ENCODE assay signal across 16 cellular contexts in genomic region chr20:10637563-10637962, GRCh38. TPM values are rescaled to one million over a fixed set of nuclear protein-coding genes. Genes with fewer than 3 reads are reported as not detected.
DNase-seq lines count a peak whose midpoint lies in the region; ATAC-seq and TF ChIP-seq lines count a peak whose summit lies in the region.
"Had no signal": no experiment of that assay in that cellular context is flagged by ENCODE, and none has a peak within 500 bp of the region (broad histone marks: within the 10 kb centered on the region; RNA-seq: fewer than 3 reads in every experiment).

No MANE protein-coding gene starts in this region.

- peaks cover 53% of the 10 kb centered on the region for H3K4me1 ChIP-seq in GM23338 (ENCODE audit: insufficient read depth)
- H3K4me1 ChIP-seq in hepatocyte (ENCODE audit: insufficient read depth), result peaks cover 4% of the 10 kb centered on the region
- peaks cover 19% of the 10 kb centered on the region for H3K4me1 ChIP-seq in psoas muscle
- H3K4me1 ChIP-seq in Caco-2, result 0 out of 2 replicates have a peak, but pooled peaks cover 6% of the 10 kb centered on the region

- no peak for TF ChIP-seq CTCF in GM23338 (conservative IDR thresholded peaks at IDR 0.05; ENCODE audit: low read depth in 2 of 2)
- TF ChIP-seq CTCF in WTC11 (IDR thresholded peaks at IDR 0.05), result no peak
- TF ChIP-seq CTCF in hepatocyte (IDR thresholded peaks at IDR 0.05; ENCODE audit: poor library complexity), result no peak
- no peak for TF ChIP-seq CTCF in psoas muscle (IDR thresholded peaks at IDR 0.05)
- TF ChIP-seq CTCF in Caco-2 (IDR thresholded peaks at IDR 0.05; ENCODE audit: insufficient read depth in 1 of 2, low read depth in 1 of 2, low read length in 1 of 2, severe bottlenecking in 1 of 2, unreplicated experiment in 1 of 2), result no peak

- H3K9me3 Mint-ChIP-seq in GM23338, result no peaks in the 10 kb centered on the region
- no peaks in the 10 kb centered on the region for H3K9me3 Mint-ChIP-seq in WTC11
- H3K9me3 Mint-ChIP-seq in activated T-helper 2 cell treated with anti-CD3 and anti-CD28 coated beads, Interferon-gamma antibody, Interleukin-2, Interleukin-4, amounts not matched to agents 10 μg/mL and 5 μg/mL and 100 μg/mL, durations not matched to agents 14 hours and 24 hours and 36 hours, result no peaks in the 10 kb centered on the region
- no peaks in the 10 kb centered on the region for H3K9me3 Mint-ChIP-seq in Caco-2 (ENCODE audit: unreplicated experiment)
- H3K9me3 Mint-ChIP-seq: activated T-cell treated with anti-CD3 and anti-CD28 coated beads, Interleukin-2, amount 50 U/mL, for 24 hours; naive B cell had no signal

- H3K4me3 ChIP-seq in GM23338 (no peak overlapping the region), hepatocyte (no peak overlapping the region), psoas muscle (no peak overlapping the region), Caco-2 (ENCODE audit: low read depth, low read length) (no peak overlapping the region)

- ATAC-seq in GM23338, result peak; percentile 88
- peak; percentile 90 for ATAC-seq in WTC11
- no peak for ATAC-seq in psoas muscle
- no peak for ATAC-seq in GM21528 (IDR thresholded peaks at IDR 0.05; ENCODE audit: low FRiP score, unreplicated experiment)
- ATAC-seq: stimulated activated naive CD8-positive, alpha-beta T cell treated with anti-CD3 and anti-CD28 coated beads, Interleukin-15, Interleukin-2, amounts not matched to agents 100 U/mL and 50 U/mL, for 24 hours had no signal

- H3K79me2 ChIP-seq in GM23338 (replicated peaks; ENCODE audit: insufficient read depth) (0 out of 2 replicates have a peak, but pooled peaks cover 3% of the 10 kb centered on the region), hepatocyte (no peaks in the 10 kb centered on the region)

- peak overlapping the region; percentile 57 for H3K27ac ChIP-seq in GM23338 (ENCODE audit: low read depth)
- peak overlapping the region; percentile 10 for H3K27ac ChIP-seq in hepatocyte
- peak overlapping the region; percentile 48 for H3K27ac ChIP-seq in psoas muscle

- BruUV-seq in Caco-2 (replicated peaks; lab: Mats Ljungman, UMichigan), result no TSS peak

- H3K36me3 ChIP-seq in GM23338 (ENCODE audit: insufficient read depth) (peaks cover 30% of the 10 kb centered on the region), hepatocyte (replicated peaks; ENCODE audit: insufficient read depth, low read depth) (no peaks in the 10 kb centered on the region), psoas muscle (ENCODE audit: insufficient read depth in 1 of 2, low read depth in 1 of 2) (peaks cover 0 to 39% of the 10 kb centered on the region in 2 donors), Caco-2 (ENCODE audit: control insufficient read depth, insufficient read depth, low read length) (peaks cover 10% of the 10 kb centered on the region)

- CTCF ChIA-PET in WTC11 (lab: Charles Lee) (interaction anchor here (1.0 to 1.8 kb wide), 6 partner anchors 11 to 203 kb away, joined by 3 to 7 read pairs (median 4); partner anchors contain the start of gene JAG1), Caco-2 (lab: Charles Lee) (no interaction called here)

- 51% methylated on average over 6 of the region's 6 CpGs for WGBS in hepatocyte (ENCODE audit: low lambda C conversion rate, missing lambda C conversion rate)
- WGBS in psoas muscle, 3 donors, result 66 to 75% (median 75%) methylated on average over 6 of the region's 6 CpGs

- H3K27ac Mint-ChIP-seq in GM23338, result peak overlapping the region; percentile 75
- peak overlapping the region; percentile 89; the same call in 1 of the 2 replicates for H3K27ac Mint-ChIP-seq in WTC11
- no peak overlapping the region for H3K27ac Mint-ChIP-seq in activated T-helper 2 cell treated with anti-CD3 and anti-CD28 coated beads, Interferon-gamma antibody, Interleukin-2, Interleukin-4, amounts not matched to agents 10 μg/mL and 5 μg/mL and 100 μg/mL, durations not matched to agents 14 hours and 24 hours and 36 hours
- H3K27ac Mint-ChIP-seq in Caco-2 (ENCODE audit: unreplicated experiment), result no peak overlapping the region
- H3K27ac Mint-ChIP-seq: activated T-cell treated with anti-CD3 and anti-CD28 coated beads, Interleukin-2, amount 50 U/mL, for 24 hours; naive B cell had no signal

- DNase-seq in GM23338 (ENCODE audit: low spot score), result peak; percentile 88
- peak; percentile 61 for DNase-seq in WTC11 (ENCODE audit: low spot score)
- no peak for DNase-seq in hepatocyte (ENCODE audit: low spot score)
- DNase-seq in psoas muscle, result no peak
- no peak for DNase-seq in dedifferentiated amniotic fluid mesenchymal stem cell (ENCODE audit: extremely low spot score)
- DNase-seq in activated T-helper 2 cell treated with anti-CD3 and anti-CD28 coated beads, Interferon-gamma antibody, Interleukin-2, Interleukin-4, amounts not matched to agents 10 μg/mL and 5 μg/mL and 100 μg/mL, durations not matched to agents 14 hours and 24 hours and 36 hours (ENCODE audit: low spot score), result no peak
- no peak for DNase-seq in Caco-2
- DNase-seq: activated CD4-positive, CD25-positive, alpha-beta regulatory T cell; activated T-cell treated with anti-CD3 and anti-CD28 coated beads, Interleukin-2, amount 50 U/mL, for 24 hours; glutamatergic neuron; GOT3; naive B cell; NCI-H226; stimulated activated CD4-positive, alpha-beta T cell treated with anti-CD3 and anti-CD28 coated beads, Interleukin-2, amount 100 ng/mL, for 24 hours; stimulated activated naive CD8-positive, alpha-beta T cell treated with anti-CD3 and anti-CD28 coated beads, Interleukin-15, Interleukin-2, amounts not matched to agents 100 U/mL and 50 U/mL, for 24 hours had no signal

- H3K9me3 ChIP-seq in hepatocyte (ENCODE audit: low read depth) (no peaks in the 10 kb centered on the region), psoas muscle (no peaks in the 10 kb centered on the region), Caco-2 (no peaks in the 10 kb centered on the region)

- H3K4me2 ChIP-seq in GM23338, result 0 out of 2 replicates have a peak overlapping the region, but pooled peaks have one; percentile 13
- no peak overlapping the region for H3K4me2 ChIP-seq in hepatocyte

- H3K36me3 Mint-ChIP-seq in GM23338 (ENCODE audit: low read depth) (peaks cover 51% of the 10 kb centered on the region), WTC11 (peaks cover 44% of the 10 kb centered on the region), Caco-2 (ENCODE audit: insufficient read depth, unreplicated experiment) (peaks cover 63% of the 10 kb centered on the region)
- H3K36me3 Mint-ChIP-seq in activated T-helper 2 cell treated with anti-CD3 and anti-CD28 coated beads, Interferon-gamma antibody, Interleukin-2, Interleukin-4, amounts not matched to agents 10 μg/mL and 5 μg/mL and 100 μg/mL, durations not matched to agents 14 hours and 24 hours and 36 hours (ENCODE audit: low read depth), result peaks cover 6% of the 10 kb centered on the region
- H3K36me3 Mint-ChIP-seq: naive B cell had no signal

- POLR2A ChIA-PET in WTC11 (lab: Charles Lee), result interaction anchor here (1.3 kb wide), 1 partner anchor 34 kb away, joined by 4 read pairs; no protein-coding TSS in a partner anchor
- POLR2A ChIA-PET in Caco-2 (lab: Charles Lee), result interaction anchor here (0.5 kb wide), 1 partner anchor 32 kb away, joined by 4 read pairs; no protein-coding TSS in a partner anchor

- H4K20me1 ChIP-seq in GM23338 (replicated peaks; ENCODE audit: insufficient read depth) (0 out of 2 replicates have a peak, but pooled peaks cover 2% of the 10 kb centered on the region), hepatocyte (ENCODE audit: insufficient read depth, poor library complexity, severe bottlenecking) (no peaks in the 10 kb centered on the region)

- peaks cover 6% of the 10 kb centered on the region for H3K27me3 Mint-ChIP-seq in GM23338 (ENCODE audit: insufficient read depth, low read depth, poor library complexity)
- no peaks in the 10 kb centered on the region for H3K27me3 Mint-ChIP-seq in WTC11 (ENCODE audit: low read depth)
- H3K27me3 Mint-ChIP-seq in activated T-helper 2 cell treated with anti-CD3 and anti-CD28 coated beads, Interferon-gamma antibody, Interleukin-2, Interleukin-4, amounts not matched to agents 10 μg/mL and 5 μg/mL and 100 μg/mL, durations not matched to agents 14 hours and 24 hours and 36 hours (ENCODE audit: low read depth), result no peaks in the 10 kb centered on the region
- H3K27me3 Mint-ChIP-seq in Caco-2 (ENCODE audit: insufficient read depth, unreplicated experiment), result no peaks in the 10 kb centered on the region
- H3K27me3 Mint-ChIP-seq: activated T-cell treated with anti-CD3 and anti-CD28 coated beads, Interleukin-2, amount 50 U/mL, for 24 hours; naive B cell had no signal

- H3K4me1 Mint-ChIP-seq in GM23338, result peaks cover 66% of the 10 kb centered on the region
- H3K4me1 Mint-ChIP-seq in WTC11, result peaks cover 69% of the 10 kb centered on the region
- H3K4me1 Mint-ChIP-seq in activated T-helper 2 cell treated with anti-CD3 and anti-CD28 coated beads, Interferon-gamma antibody, Interleukin-2, Interleukin-4, amounts not matched to agents 10 μg/mL and 5 μg/mL and 100 μg/mL, durations not matched to agents 14 hours and 24 hours and 36 hours (ENCODE audit: low read depth), result no peaks in the 10 kb centered on the region
- peaks cover 8% of the 10 kb centered on the region for H3K4me1 Mint-ChIP-seq in Caco-2 (ENCODE audit: low read depth, unreplicated experiment)

- no peaks in the 10 kb centered on the region for H3F3A ChIP-seq in GM23338 (replicated peaks; ENCODE audit: low read depth)

- H3K9me2 ChIP-seq in GM23338 (ENCODE audit: insufficient read depth), result no peaks in the 10 kb centered on the region; the same call in 1 of the 2 replicates
- no peaks in the 10 kb centered on the region for H3K9me2 ChIP-seq in hepatocyte (replicated peaks; ENCODE audit: insufficient read depth)

- H3K4me3 Mint-ChIP-seq in GM23338 (peak overlapping the region; percentile 32; the same call in 1 of the 3 replicates), WTC11 (no peak overlapping the region; the same call in 1 of the 2 replicates), Caco-2 (ENCODE audit: unreplicated experiment) (no peak overlapping the region)
- H3K4me3 Mint-ChIP-seq in activated T-helper 2 cell treated with anti-CD3 and anti-CD28 coated beads, Interferon-gamma antibody, Interleukin-2, Interleukin-4, amounts not matched to agents 10 μg/mL and 5 μg/mL and 100 μg/mL, durations not matched to agents 14 hours and 24 hours and 36 hours (ENCODE audit: low read depth), result no peak overlapping the region
- H3K4me3 Mint-ChIP-seq: activated T-cell treated with anti-CD3 and anti-CD28 coated beads, Interleukin-2, amount 50 U/mL, for 24 hours; naive B cell had no signal

- no peak overlapping the region for H2AFZ ChIP-seq in GM23338
- no peak overlapping the region for H2AFZ ChIP-seq in hepatocyte

- no peaks in the 10 kb centered on the region for H3K27me3 ChIP-seq in GM23338 (ENCODE audit: insufficient read depth)
- no peaks in the 10 kb centered on the region for H3K27me3 ChIP-seq in hepatocyte
- H3K27me3 ChIP-seq in psoas muscle (ENCODE audit: insufficient read depth in 3 of 3, low read length in 2 of 3), result no peaks in the 10 kb centered on the region
- H3K27me3 ChIP-seq in Caco-2 (replicated peaks; ENCODE audit: control insufficient read depth, insufficient read depth, low read length), result no peaks in the 10 kb centered on the region

- intact Hi-C loops in psoas muscle (cut with DNase I), result no loop called here
- intact Hi-C loops in activated T-helper 2 cell treated with anti-CD3 and anti-CD28 coated beads, Interferon-gamma antibody, Interleukin-2, Interleukin-4, amounts not matched to agents 10 μg/mL and 5 μg/mL and 100 μg/mL, durations not matched to agents 14 hours and 24 hours and 36 hours (cut with micrococcal nuclease), result no loop called here
- intact Hi-C loops in Caco-2 (cut with micrococcal nuclease; ENCODE audit: unreplicated experiment), result loop anchor here (2.0 kb wide), 1 partner anchor 85 kb away; no protein-coding TSS in a partner anchor

RNA-seq across cellular contexts. Expression of gene JAG1, which starts 36.2 kb away (rescaled TPM):
- total RNA-seq in GM23338 (2014; rRNA removed; shearing (Covaris generic)), result 42.0 and 46.5 TPM in 2 replicates
- polyA plus RNA-seq in GM23338 (2016; fragmentation: Nextera tagmentation; extraction: Ambion mirVana), result 7.1 and 9.7 TPM in 2 replicates
- total RNA-seq in WTC11 (2021), result 38.3 to 45.2 TPM (median 41.6 TPM) in 3 replicates
- total RNA-seq in hepatocyte, result 51.5 and 52.6 TPM in 2 replicates
- polyA plus RNA-seq in hepatocyte, result 19.2 and 21.0 TPM in 2 replicates
- 10 to 100 TPM; 10.4 to 35.4 (median 16.0) TPM for total RNA-seq in psoas muscle
- polyA plus RNA-seq in psoas muscle, result 1 to 10 TPM; 5.4 to 6.5 (median 5.6) TPM
- total RNA-seq in activated T-helper 2 cell treated with anti-CD3 and anti-CD28 coated beads, Interferon-gamma antibody, Interleukin-2, Interleukin-4, amounts not matched to agents 10 μg/mL and 5 μg/mL and 100 μg/mL, durations not matched to agents 14 hours and 24 hours and 36 hours, result 2.8 and 3.1 TPM in 2 replicates
- total RNA-seq in Caco-2 (2022), result 69.1 and 69.8 TPM in 2 replicates

Comparison
In these comparisons a context has a peak if more than half of its experiments do, and no peak if none do; other contexts are left out.
1. ATAC-seq: peak in GM23338 (single experiment) and WTC11 (single experiment); none in psoas muscle (0 of 4) and GM21528 (single experiment).
2. DNase-seq: peak in GM23338 (single experiment) and WTC11 (single experiment); none in hepatocyte (single experiment), psoas muscle (0 of 2), dedifferentiated amniotic fluid mesenchymal stem cell (single experiment), activated T-helper 2 cell treated with anti-CD3 and anti-CD28 coated beads, Interferon-gamma antibody, Interleukin-2, Interleukin-4, amounts not matched to agents 10 μg/mL and 5 μg/mL and 100 μg/mL, durations not matched to agents 14 hours and 24 hours and 36 hours (single experiment) and Caco-2 (0 of 2).
3. H3K27ac Mint-ChIP-seq: peak in GM23338 (single experiment) and WTC11 (single experiment); none in activated T-helper 2 cell treated with anti-CD3 and anti-CD28 coated beads, Interferon-gamma antibody, Interleukin-2, Interleukin-4, amounts not matched to agents 10 μg/mL and 5 μg/mL and 100 μg/mL, durations not matched to agents 14 hours and 24 hours and 36 hours (single experiment) and Caco-2 (single experiment).
4. Peak in every context shown above with its lines, with median percentiles within 50 percentile points of each other: H3K27ac ChIP-seq.